ENCODE assay signal across 14 cellular contexts in the genomic region with DNA sequence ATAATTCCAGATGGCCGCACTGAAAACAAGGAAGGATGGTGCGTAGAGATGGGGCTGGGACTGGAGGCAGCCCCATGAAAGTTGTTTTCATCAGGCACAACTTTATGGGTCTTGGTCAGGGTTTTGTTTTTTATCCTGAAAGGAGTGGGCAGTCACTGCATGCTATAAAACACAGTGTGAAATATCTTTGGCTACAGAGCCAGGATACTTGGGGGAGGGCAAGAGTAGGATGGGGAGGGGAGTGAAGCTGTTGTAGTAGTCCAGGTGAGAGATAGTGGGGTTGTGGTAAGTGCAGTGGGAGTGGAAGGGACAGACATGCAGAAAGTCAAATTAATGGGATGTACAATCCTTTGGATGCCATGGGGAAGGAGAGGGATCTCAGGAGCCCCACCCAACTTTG. TPM values are rescaled to one million over a fixed set of nuclear protein-coding genes. Genes with fewer than 3 reads are reported as not detected.
"Had no signal": no experiment of that assay in that cellular context is flagged by ENCODE, and none has a peak within 500 bp of the region (broad histone marks: within the 10 kb centered on the region; RNA-seq: fewer than 3 reads in every experiment).

No MANE protein-coding gene starts in this region.

- H3K27me3 ChIP-seq: body of pancreas, spleen had no signal

- H3K27ac ChIP-seq: body of pancreas, spleen had no signal

- H3K4me3 Mint-ChIP-seq: activated B cell treated with CpG ODN at 0.5 μM for 24 hours; activated naive CD4-positive, alpha-beta T cell treated with anti-CD3 and anti-CD28 coated beads, Interleukin-2, amount 10 ng/mL, durations not matched to agents 7 days and 5 days; central memory CD8-positive, alpha-beta T cell; stimulated activated memory B cell treated with anti-CD40 and anti-IgM and Interleukin-4, amounts not matched to agents 10 μg/mL and 1 μg/mL and 100 μg/mL, for 72 hours; T-helper 1 cell treated with Interleukin-12 subunit alpha and Interleukin-12 subunit beta and Interleukin-4 antibody, amounts not matched to agents 30 μg/mL and 1 μg/mL, for 36 hours; type B pancreatic cell had no signal

- H3K27ac Mint-ChIP-seq: activated B cell treated with CpG ODN at 0.5 μM for 24 hours; activated naive CD4-positive, alpha-beta T cell treated with anti-CD3 and anti-CD28 coated beads, Interleukin-2, amount 10 ng/mL, durations not matched to agents 7 days and 5 days; activated T-helper 2 cell treated with anti-CD3 and anti-CD28 coated beads, Interferon-gamma antibody, Interleukin-2, Interleukin-4, amounts not matched to agents 10 μg/mL and 5 μg/mL and 100 μg/mL, durations not matched to agents 14 hours and 24 hours and 36 hours; stimulated activated memory B cell treated with anti-CD40 and anti-IgM and Interleukin-4, amounts not matched to agents 10 μg/mL and 1 μg/mL and 100 μg/mL, for 72 hours; T-helper 1 cell treated with Interleukin-12 subunit alpha and Interleukin-12 subunit beta and Interleukin-4 antibody, amounts not matched to agents 30 μg/mL and 1 μg/mL, for 36 hours; type B pancreatic cell had no signal

- H3K27me3 Mint-ChIP-seq: activated B cell treated with CpG ODN at 0.5 μM for 24 hours; activated naive CD4-positive, alpha-beta T cell treated with anti-CD3 and anti-CD28 coated beads, Interleukin-2, amount 10 ng/mL, durations not matched to agents 7 days and 5 days; central memory CD8-positive, alpha-beta T cell; stimulated activated memory B cell treated with anti-CD40 and anti-IgM and Interleukin-4, amounts not matched to agents 10 μg/mL and 1 μg/mL and 100 μg/mL, for 72 hours; type B pancreatic cell had no signal

- H3K9me3 Mint-ChIP-seq: activated B cell treated with CpG ODN at 0.5 μM for 24 hours; activated T-helper 2 cell treated with anti-CD3 and anti-CD28 coated beads, Interferon-gamma antibody, Interleukin-2, Interleukin-4, amounts not matched to agents 10 μg/mL and 5 μg/mL and 100 μg/mL, durations not matched to agents 14 hours and 24 hours and 36 hours; central memory CD8-positive, alpha-beta T cell; stimulated activated memory B cell treated with anti-CD40 and anti-IgM and Interleukin-4, amounts not matched to agents 10 μg/mL and 1 μg/mL and 100 μg/mL, for 72 hours had no signal

- H3K4me1 Mint-ChIP-seq: activated naive CD4-positive, alpha-beta T cell treated with anti-CD3 and anti-CD28 coated beads, Interleukin-2, amount 10 ng/mL, durations not matched to agents 7 days and 5 days; stimulated activated memory B cell treated with anti-CD40 and anti-IgM and Interleukin-4, amounts not matched to agents 10 μg/mL and 1 μg/mL and 100 μg/mL, for 72 hours had no signal

- ATAC-seq: body of pancreas; SK-N-SH treated with all-trans-retinoic acid at 6 μM for 48 hours; stimulated activated memory B cell treated with anti-CD40 and anti-IgM and Interleukin-4, amounts not matched to agents 10 μg/mL and 1 μg/mL and 100 μg/mL, for 72 hours had no signal

- DNase-seq: activated B cell treated with CpG ODN at 0.5 μM for 24 hours; activated CD4-positive, alpha-beta T cell treated with anti-CD3 and anti-CD28 coated beads, Interleukin-2, amount 50 U/mL, for 1 hour; activated naive CD4-positive, alpha-beta T cell treated with anti-CD3 and anti-CD28 coated beads, Interleukin-2, amount 10 ng/mL, durations not matched to agents 7 days and 5 days; body of pancreas; mammary epithelial cell; spleen; stimulated activated CD4-positive, alpha-beta T cell treated with anti-CD3 and anti-CD28 coated beads, Interleukin-1b, Interleukin-23, amount 100 ng/mL, for 48 hours had no signal

- H3K9me3 ChIP-seq: body of pancreas, spleen had no signal

- H3K4me1 ChIP-seq: spleen had no signal

- H3K4me3 ChIP-seq: body of pancreas, spleen had no signal

RNA-seq across cellular contexts. Expression of a gene that starts 56.5 kb away (rescaled TPM):
- total RNA-seq: activated T-helper 2 cell treated with anti-CD3 and anti-CD28 coated beads, Interferon-gamma antibody, Interleukin-2, Interleukin-4, amounts not matched to agents 10 μg/mL and 5 μg/mL and 100 μg/mL, durations not matched to agents 14 hours and 24 hours and 36 hours; dermis microvascular lymphatic vessel endothelial cell; mammary epithelial cell had no signal
- polyA plus RNA-seq: mammary epithelial cell had no signal
